11 cellular contexts compared by ENCODE assay signal in the genomic region with DNA sequence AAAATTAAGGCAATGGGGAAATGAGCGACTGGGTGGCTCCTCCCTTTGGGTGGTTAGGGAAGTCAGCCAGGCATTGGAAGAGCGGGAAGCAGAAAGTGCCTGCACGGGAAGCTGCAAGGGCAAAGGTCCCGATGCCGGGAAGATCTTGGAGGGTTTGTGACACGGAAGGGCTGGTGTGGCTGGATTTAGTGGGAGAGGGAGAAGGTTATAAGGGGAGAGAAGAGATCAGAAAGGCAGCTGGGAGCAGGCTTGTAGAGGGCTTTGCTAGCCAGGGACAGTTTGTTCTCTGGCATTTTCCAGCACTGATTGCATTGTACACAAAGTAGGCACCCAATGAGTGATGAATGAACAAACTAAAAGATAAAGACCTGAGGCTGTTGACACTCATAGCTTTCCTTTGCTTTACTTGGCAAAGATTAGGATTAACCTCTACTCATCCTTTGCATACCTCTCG.
DNase-seq lines count a peak whose midpoint lies in the region; ATAC-seq and TF ChIP-seq lines count a peak whose summit lies in the region.
"Had no signal": no experiment of that assay in that cellular context is flagged by ENCODE, and none has a peak within 500 bp of the region (broad histone marks: within the 10 kb centered on the region; RNA-seq: fewer than 3 reads in every experiment).

No MANE protein-coding gene starts in this region.

- peaks cover 19% of the 10 kb centered on the region for H3K4me1 ChIP-seq in mucosa of stomach (ENCODE audit: control insufficient read depth, insufficient read depth, low read length)
- H3K4me1 ChIP-seq: BLaER1 had no signal

- H3K36me3 ChIP-seq in MG63 = no peaks in the 10 kb centered on the region
- H3K36me3 ChIP-seq in mucosa of stomach (ENCODE audit: control insufficient read depth, insufficient read depth, low read length) = no peaks in the 10 kb centered on the region
- H3K36me3 ChIP-seq: BLaER1 had no signal

- TF ChIP-seq CTCF in 22Rv1 (IDR thresholded peaks at IDR 0.05) (no peak), endothelial cell (IDR thresholded peaks at IDR 0.05; ENCODE audit: unreplicated experiment) (no peak)

- no peak overlapping the region for H3K4me3 Mint-ChIP-seq in endothelial cell (ENCODE audit: unreplicated experiment)
- H3K4me3 Mint-ChIP-seq: activated naive CD4-positive, alpha-beta T cell treated with anti-CD3 and anti-CD28 coated beads for 36 hours had no signal

- H3K9me3 Mint-ChIP-seq in endothelial cell (ENCODE audit: unreplicated experiment) = no peaks in the 10 kb centered on the region
- H3K9me3 Mint-ChIP-seq: activated naive CD4-positive, alpha-beta T cell treated with anti-CD3 and anti-CD28 coated beads for 36 hours had no signal

- DNase-seq in MG63 (peak; percentile 74), endothelial cell (ENCODE audit: low spot score) (no peak), NCI-H2171 treated with DMSO at 0.1 percent for 48 hours (lab: John Stamatoyannopoulos, UW) (no peak), iPS-NIHi11 (ENCODE audit: low spot score) (no peak)
- DNase-seq: activated naive CD4-positive, alpha-beta T cell treated with anti-CD3 and anti-CD28 coated beads for 36 hours; NCI-H524 treated with DMSO at 0.1 percent for 48 hours had no signal

- H3K27ac Mint-ChIP-seq in endothelial cell (ENCODE audit: unreplicated experiment) = peak overlapping the region; percentile 59
- H3K27ac Mint-ChIP-seq: activated naive CD4-positive, alpha-beta T cell treated with anti-CD3 and anti-CD28 coated beads for 36 hours had no signal

- no peaks in the 10 kb centered on the region; the same call in 1 of the 2 replicates for H3K9me3 ChIP-seq in MG63
- H3K9me3 ChIP-seq in mucosa of stomach (ENCODE audit: control insufficient read depth, low read length) = no peaks in the 10 kb centered on the region
- H3K9me3 ChIP-seq: BLaER1 had no signal

- H3K4me3 ChIP-seq in MG63 (0 out of 2 replicates have a peak overlapping the region, but pooled peaks have one; percentile 3), mucosa of stomach (ENCODE audit: low read length) (no peak overlapping the region)
- H3K4me3 ChIP-seq: BLaER1 had no signal

- peak overlapping the region; percentile 50 for H3K9ac ChIP-seq in mucosa of stomach (ENCODE audit: low read length)
- H3K9ac ChIP-seq: BLaER1 had no signal

- no peaks in the 10 kb centered on the region for H3K27me3 ChIP-seq in MG63
- no peaks in the 10 kb centered on the region for H3K27me3 ChIP-seq in mucosa of stomach (ENCODE audit: control insufficient read depth, insufficient read depth, low read length)
- H3K27me3 ChIP-seq: BLaER1 had no signal

- ATAC-seq in GM21423 (IDR thresholded peaks at IDR 0.05; ENCODE audit: unreplicated experiment) (no peak), HG02870 (IDR thresholded peaks at IDR 0.05; ENCODE audit: unreplicated experiment) (no peak)

- peaks cover 47% of the 10 kb centered on the region for H3K4me1 Mint-ChIP-seq in endothelial cell (ENCODE audit: unreplicated experiment)

- H3K27ac ChIP-seq in 22Rv1 = peak overlapping the region; percentile 96
- H3K27ac ChIP-seq: BLaER1 had no signal

- H3K36me3 Mint-ChIP-seq in endothelial cell (ENCODE audit: low read depth, unreplicated experiment) = peaks cover 5% of the 10 kb centered on the region

- H3K27me3 Mint-ChIP-seq in endothelial cell (ENCODE audit: unreplicated experiment) = peaks cover 7% of the 10 kb centered on the region
